35 cellular contexts compared by ENCODE assay signal in the genomic region with DNA sequence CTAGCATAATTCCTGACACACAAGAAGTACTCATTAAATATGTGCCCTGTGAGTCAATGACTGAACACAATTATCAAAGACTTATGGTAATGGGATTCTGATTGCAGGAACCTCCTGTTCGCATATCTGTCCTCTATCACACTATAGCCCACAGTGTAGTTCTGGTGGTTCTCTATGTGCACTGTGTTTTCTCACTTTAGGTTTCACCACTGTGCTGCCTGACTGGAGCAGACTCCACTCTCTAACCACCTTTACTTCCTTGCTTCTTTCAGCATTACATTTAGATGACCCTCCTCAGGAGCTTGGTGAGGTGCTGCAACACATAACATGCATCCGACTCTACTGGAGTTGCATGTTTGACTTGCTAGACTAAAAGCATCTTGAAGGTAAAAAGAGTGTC.
"Had no signal": no experiment of that assay in that cellular context is flagged by ENCODE, and none has a peak within 500 bp of the region (broad histone marks: within the 10 kb centered on the region; RNA-seq: fewer than 3 reads in every experiment).

No MANE protein-coding gene starts in this region.

- H3K4me3 Mint-ChIP-seq: activated B cell treated with CpG ODN at 0.5 μM for 24 hours; activated CD4-positive, alpha-beta memory T cell treated with anti-CD3 and anti-CD28 coated beads for 36 hours; activated CD4-positive, alpha-beta T cell treated with anti-CD3 and anti-CD28 coated beads, Interleukin-2, amount 10 ng/mL, durations not matched to agents 24 days and 14 days; activated CD8-positive, alpha-beta T cell treated with anti-CD3 and anti-CD28 coated beads for 36 hours; activated naive CD4-positive, alpha-beta T cell treated with anti-CD3 and anti-CD28 coated beads, Interleukin-2, amount 10 ng/mL, durations not matched to agents 7 days and 5 days; activated naive CD4-positive, alpha-beta T cell treated with anti-CD3 and anti-CD28 coated beads, Interleukin-2, amount 50 U/mL, for 24 hours; activated naive CD8-positive, alpha-beta T cell; activated naive CD8-positive, alpha-beta T cell treated with anti-CD3 and anti-CD28 coated beads, Interleukin-2, amount 10 ng/mL, durations not matched to agents 7 days and 5 days; activated naive CD8-positive, alpha-beta T cell treated with anti-CD3 and anti-CD28 coated beads, Interleukin-2, amount 50 U/mL, for 24 hours; activated T-cell treated with anti-CD3 and anti-CD28 coated beads, Interleukin-2, amount 50 U/mL, for 4 hours; brain; central memory CD8-positive, alpha-beta T cell; T-helper 1 cell treated with Interleukin-12 subunit alpha and Interleukin-12 subunit beta and Interleukin-4 antibody, amounts not matched to agents 30 μg/mL and 1 μg/mL, for 36 hours; T-helper 2 cell treated with Interferon-gamma antibody and Interleukin-4, amounts not matched to agents 5 μg/mL and 100 μg/mL, for 36 hours had no signal

- H3K27ac Mint-ChIP-seq: activated B cell treated with CpG ODN at 0.5 μM for 24 hours; activated CD4-positive, alpha-beta memory T cell treated with anti-CD3 and anti-CD28 coated beads for 36 hours; activated CD4-positive, alpha-beta T cell treated with anti-CD3 and anti-CD28 coated beads, Interleukin-2, amount 10 ng/mL, durations not matched to agents 24 days and 14 days; activated CD8-positive, alpha-beta T cell treated with anti-CD3 and anti-CD28 coated beads for 36 hours; activated naive CD4-positive, alpha-beta T cell treated with anti-CD3 and anti-CD28 coated beads, Interleukin-2, amount 10 ng/mL, durations not matched to agents 7 days and 5 days; activated naive CD4-positive, alpha-beta T cell treated with anti-CD3 and anti-CD28 coated beads, Interleukin-2, amount 50 U/mL, for 24 hours; activated naive CD8-positive, alpha-beta T cell; activated naive CD8-positive, alpha-beta T cell treated with anti-CD3 and anti-CD28 coated beads, Interleukin-2, amount 10 ng/mL, durations not matched to agents 7 days and 5 days; activated naive CD8-positive, alpha-beta T cell treated with anti-CD3 and anti-CD28 coated beads, Interleukin-2, amount 50 U/mL, for 24 hours; activated T-helper 2 cell treated with anti-CD3 and anti-CD28 coated beads, Interferon-gamma antibody, Interleukin-2, Interleukin-4, amounts not matched to agents 10 μg/mL and 5 μg/mL and 100 μg/mL, durations not matched to agents 14 hours and 24 hours and 36 hours; T-helper 1 cell treated with Interleukin-12 subunit alpha and Interleukin-12 subunit beta and Interleukin-4 antibody, amounts not matched to agents 30 μg/mL and 1 μg/mL, for 36 hours; T-helper 2 cell treated with Interferon-gamma antibody and Interleukin-4, amounts not matched to agents 5 μg/mL and 100 μg/mL, for 36 hours had no signal

- H3K9me3 Mint-ChIP-seq: activated CD4-positive, alpha-beta memory T cell treated with anti-CD3 and anti-CD28 coated beads for 36 hours; activated CD8-positive, alpha-beta T cell treated with anti-CD3 and anti-CD28 coated beads for 36 hours; activated naive CD4-positive, alpha-beta T cell treated with anti-CD3 and anti-CD28 coated beads, Interleukin-2, amount 10 ng/mL, durations not matched to agents 7 days and 5 days; activated naive CD4-positive, alpha-beta T cell treated with anti-CD3 and anti-CD28 coated beads, Interleukin-2, amount 50 U/mL, for 24 hours; activated naive CD8-positive, alpha-beta T cell treated with anti-CD3 and anti-CD28 coated beads, Interleukin-2, amount 10 ng/mL, durations not matched to agents 7 days and 5 days; brain had no signal

- H3K36me3 Mint-ChIP-seq: activated CD4-positive, alpha-beta memory T cell treated with anti-CD3 and anti-CD28 coated beads for 36 hours; activated naive CD4-positive, alpha-beta T cell treated with anti-CD3 and anti-CD28 coated beads, Interleukin-2, amount 10 ng/mL, durations not matched to agents 7 days and 5 days; activated naive CD4-positive, alpha-beta T cell treated with anti-CD3 and anti-CD28 coated beads, Interleukin-2, amount 50 U/mL, for 24 hours; activated naive CD8-positive, alpha-beta T cell; activated naive CD8-positive, alpha-beta T cell treated with anti-CD3 and anti-CD28 coated beads, Interleukin-2, amount 10 ng/mL, durations not matched to agents 7 days and 5 days; brain had no signal

- H3K27me3 ChIP-seq: ascending aorta, cardiac muscle cell had no signal

- H3K27me3 Mint-ChIP-seq: activated B cell treated with CpG ODN at 0.5 μM for 24 hours; activated CD4-positive, alpha-beta memory T cell treated with anti-CD3 and anti-CD28 coated beads for 36 hours; activated CD4-positive, alpha-beta T cell treated with anti-CD3 and anti-CD28 coated beads, Interleukin-2, amount 10 ng/mL, durations not matched to agents 24 days and 14 days; activated CD8-positive, alpha-beta T cell treated with anti-CD3 and anti-CD28 coated beads for 36 hours; activated naive CD4-positive, alpha-beta T cell treated with anti-CD3 and anti-CD28 coated beads, Interleukin-2, amount 10 ng/mL, durations not matched to agents 7 days and 5 days; activated naive CD8-positive, alpha-beta T cell treated with anti-CD3 and anti-CD28 coated beads, Interleukin-2, amount 10 ng/mL, durations not matched to agents 7 days and 5 days; brain; central memory CD8-positive, alpha-beta T cell had no signal

- H3K36me3 ChIP-seq: ascending aorta, cardiac muscle cell had no signal

- DNase-seq: activated B cell treated with CpG ODN at 0.5 μM for 24 hours; activated CD4-positive, alpha-beta memory T cell treated with anti-CD3 and anti-CD28 coated beads for 36 hours; activated CD4-positive, alpha-beta T cell treated with anti-CD3 and anti-CD28 coated beads for 4 hours; activated CD4-positive, alpha-beta T cell treated with anti-CD3 and anti-CD28 coated beads, Interleukin-2, amount 10 ng/mL, durations not matched to agents 24 days and 14 days; activated CD4-positive, alpha-beta T cell treated with anti-CD3 and anti-CD28 coated beads, Interleukin-2, amount 50 U/mL, for 1 hour; activated CD4-positive, alpha-beta T cell treated with anti-CD3 and anti-CD28 coated beads, Interleukin-2, amount 50 U/mL, for 4 hours; activated CD4-positive, CD25-positive, alpha-beta regulatory T cell treated with anti-CD3 and anti-CD28 coated beads, Interleukin-2, amount 50 U/mL, for 72 hours; activated CD8-positive, alpha-beta memory T cell treated with anti-CD3 and anti-CD28 coated beads, Interleukin-2, amount 50 U/mL, for 4 hours; activated CD8-positive, alpha-beta T cell treated with anti-CD3 and anti-CD28 coated beads for 36 hours; activated effector memory CD4-positive, alpha-beta T cell treated with Interleukin-2 at 50 U/mL for 16 hours; activated gamma-delta T cell; activated naive CD4-positive, alpha-beta T cell treated with anti-CD3 and anti-CD28 coated beads, Interleukin-2, amount 10 ng/mL, durations not matched to agents 7 days and 5 days; activated naive CD4-positive, alpha-beta T cell treated with Interleukin-2 at 50 U/mL for 16 hours; activated naive CD8-positive, alpha-beta T cell treated with anti-CD3 and anti-CD28 coated beads, Interleukin-2, amount 10 ng/mL, durations not matched to agents 7 days and 5 days; activated naive CD8-positive, alpha-beta T cell treated with anti-CD3 and anti-CD28 coated beads, Interleukin-2, amount 50 U/mL, for 24 hours; activated T-cell treated with anti-CD3 and anti-CD28 coated beads for 4 hours; activated T-cell treated with anti-CD3 and anti-CD28 coated beads, Interleukin-2, amount 50 U/mL, for 1 hour; activated T-cell treated with anti-CD3 and anti-CD28 coated beads, Interleukin-2, amount 50 U/mL, for 4 hours; amygdala; anterior cingulate cortex; caudate nucleus; cerebellar nuclear complex; T-helper 1 cell; T-helper 2 cell; T-helper 9 cell had no signal

- H3K27ac ChIP-seq: ascending aorta, cardiac muscle cell, VCaP had no signal

- H3K4me1 Mint-ChIP-seq: activated B cell treated with CpG ODN at 0.5 μM for 24 hours; activated CD4-positive, alpha-beta T cell treated with anti-CD3 and anti-CD28 coated beads, Interleukin-2, amount 10 ng/mL, durations not matched to agents 24 days and 14 days; activated naive CD4-positive, alpha-beta T cell treated with anti-CD3 and anti-CD28 coated beads, Interleukin-2, amount 10 ng/mL, durations not matched to agents 7 days and 5 days; activated naive CD4-positive, alpha-beta T cell treated with anti-CD3 and anti-CD28 coated beads, Interleukin-2, amount 50 U/mL, for 24 hours; activated naive CD8-positive, alpha-beta T cell treated with anti-CD3 and anti-CD28 coated beads, Interleukin-2, amount 10 ng/mL, durations not matched to agents 7 days and 5 days; activated naive CD8-positive, alpha-beta T cell treated with anti-CD3 and anti-CD28 coated beads, Interleukin-2, amount 50 U/mL, for 24 hours; central memory CD8-positive, alpha-beta T cell had no signal

- H3K9me3 ChIP-seq: ascending aorta had no signal

- ATAC-seq: activated CD8-positive, alpha-beta T cell treated with anti-CD3 and anti-CD28 coated beads for 36 hours; activated naive CD8-positive, alpha-beta T cell treated with anti-CD3 and anti-CD28 coated beads, Interleukin-2, amount 50 U/mL, for 24 hours; activated T-cell treated with anti-CD3 and anti-CD28 coated beads, Interleukin-2, amount 50 U/mL, for 4 hours had no signal

- H3K4me3 ChIP-seq: ascending aorta, cardiac muscle cell had no signal
